Comparison of ENCODE assay signal across 33 cellular contexts in the genomic region with DNA sequence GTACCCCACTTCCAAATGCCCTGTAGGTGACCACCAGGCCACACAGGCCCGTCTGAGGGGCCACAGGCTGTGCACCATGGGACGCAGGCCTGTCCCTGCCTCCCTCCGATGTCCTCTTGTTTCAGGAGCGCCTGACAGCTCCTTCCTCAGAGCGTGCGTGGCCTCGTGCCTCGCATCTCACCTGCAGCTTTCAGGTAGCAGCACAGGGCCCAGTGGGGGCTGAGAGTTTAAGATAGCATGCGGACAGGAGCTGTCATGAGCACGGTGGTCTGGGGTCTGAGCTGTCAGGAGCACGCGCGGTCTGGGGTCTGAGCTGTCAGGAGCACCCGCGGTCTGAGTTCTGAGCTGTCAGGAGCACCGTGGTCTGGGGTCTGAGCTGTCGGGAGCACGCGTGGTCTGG.
"Had no signal": no experiment of that assay in that cellular context is flagged by ENCODE, and none has a peak within 500 bp of the region (broad histone marks: within the 10 kb centered on the region; RNA-seq: fewer than 3 reads in every experiment).

No MANE protein-coding gene starts in this region.

- H3K9me3 ChIP-seq: Peyer's patch had no signal

- H3K27ac Mint-ChIP-seq: activated CD4-positive, alpha-beta T cell treated with anti-CD3 and anti-CD28 coated beads, Interleukin-2, amount 10 ng/mL, durations not matched to agents 24 days and 14 days; activated CD8-positive, alpha-beta T cell treated with anti-CD3 and anti-CD28 coated beads for 36 hours; activated naive CD8-positive, alpha-beta T cell treated with anti-CD3 and anti-CD28 coated beads for 36 hours; activated T-cell treated with anti-CD3 and anti-CD28 coated beads, Interleukin-2, amount 50 U/mL, for 72 hours; activated T-helper 17 cell treated with anti-CD3 and anti-CD28 coated beads, Interleukin-2, amount 50 U/mL, for 72 hours had no signal

- H3K9ac ChIP-seq: KMS-11 had no signal

- H3K4me2 ChIP-seq: KMS-11 had no signal

- H3K4me3 Mint-ChIP-seq: activated CD4-positive, alpha-beta T cell treated with anti-CD3 and anti-CD28 coated beads, Interleukin-2, amount 10 ng/mL, durations not matched to agents 24 days and 14 days; activated CD8-positive, alpha-beta T cell treated with anti-CD3 and anti-CD28 coated beads for 36 hours; activated naive CD8-positive, alpha-beta T cell treated with anti-CD3 and anti-CD28 coated beads for 36 hours; activated T-cell treated with anti-CD3 and anti-CD28 coated beads, Interleukin-2, amount 50 U/mL, for 72 hours; activated T-helper 17 cell treated with anti-CD3 and anti-CD28 coated beads, Interleukin-2, amount 50 U/mL, for 72 hours had no signal

- H3K27me3 ChIP-seq: brain microvascular endothelial cell, cardiac muscle cell, Peyer's patch had no signal

- H3K36me3 ChIP-seq: brain microvascular endothelial cell had no signal

- DNase-seq: activated CD4-positive, alpha-beta T cell treated with anti-CD3 and anti-CD28 coated beads, Interleukin-2, amount 10 ng/mL, durations not matched to agents 24 days and 14 days; activated CD4-positive, alpha-beta T cell treated with anti-CD3 and anti-CD28 coated beads, Interleukin-2, amount 50 U/mL, for 4 hours; activated CD4-positive, CD25-positive, alpha-beta regulatory T cell; activated CD8-positive, alpha-beta T cell treated with anti-CD3 and anti-CD28 coated beads for 36 hours; activated effector memory CD4-positive, alpha-beta T cell treated with anti-CD3 and anti-CD28 coated beads, Interleukin-2, amount 50 U/mL, for 16 hours; activated naive CD4-positive, alpha-beta T cell; activated naive CD4-positive, alpha-beta T cell treated with anti-CD3 and anti-CD28 coated beads, Interleukin-2, amount 50 U/mL, for 16 hours; activated naive CD8-positive, alpha-beta T cell treated with anti-CD3 and anti-CD28 coated beads for 36 hours; activated T-cell treated with anti-CD3 and anti-CD28 coated beads, Interleukin-2, amount 50 U/mL, for 1 hour; activated T-cell treated with anti-CD3 and anti-CD28 coated beads, Interleukin-2, amount 50 U/mL, for 72 hours; amniotic stem cell; aorta; brain microvascular endothelial cell; MM.1S; MV-4-11; NCI-H1092; NCI-H1436 treated with DMSO at 0.1 percent for 48 hours; NCI-H1694 treated with DMSO at 0.1 percent for 48 hours; NCI-H2029; NCI-H2171; NCI-H510A; NCI-H526; NCI-H748 treated with DMSO at 0.1 percent for 48 hours; NK-92 treated with Interleukin-12 subunit alpha and Interleukin-12 subunit beta, amount 100 ng/mL, for 24 hours; PC-3; Peyer's patch; RPMI8226; SW 1271; T1000; WERI-Rb-1 had no signal

- H3K36me3 Mint-ChIP-seq: activated naive CD8-positive, alpha-beta T cell treated with anti-CD3 and anti-CD28 coated beads for 36 hours had no signal

- H3K9me3 Mint-ChIP-seq: activated CD4-positive, alpha-beta T cell treated with anti-CD3 and anti-CD28 coated beads, Interleukin-2, amount 10 ng/mL, durations not matched to agents 24 days and 14 days; activated CD8-positive, alpha-beta T cell treated with anti-CD3 and anti-CD28 coated beads for 36 hours; activated naive CD8-positive, alpha-beta T cell treated with anti-CD3 and anti-CD28 coated beads for 36 hours; activated T-cell treated with anti-CD3 and anti-CD28 coated beads, Interleukin-2, amount 50 U/mL, for 72 hours; activated T-helper 17 cell treated with anti-CD3 and anti-CD28 coated beads, Interleukin-2, amount 50 U/mL, for 72 hours had no signal

- H3K4me1 Mint-ChIP-seq: activated CD4-positive, alpha-beta T cell treated with anti-CD3 and anti-CD28 coated beads, Interleukin-2, amount 10 ng/mL, durations not matched to agents 24 days and 14 days; activated naive CD8-positive, alpha-beta T cell treated with anti-CD3 and anti-CD28 coated beads for 36 hours; activated T-helper 17 cell treated with anti-CD3 and anti-CD28 coated beads, Interleukin-2, amount 50 U/mL, for 72 hours had no signal

- H3K27ac ChIP-seq: brain microvascular endothelial cell, cardiac muscle cell, KMS-11, Peyer's patch, WERI-Rb-1 had no signal

- H3K27me3 Mint-ChIP-seq: activated CD4-positive, alpha-beta T cell treated with anti-CD3 and anti-CD28 coated beads, Interleukin-2, amount 10 ng/mL, durations not matched to agents 24 days and 14 days; activated CD8-positive, alpha-beta T cell treated with anti-CD3 and anti-CD28 coated beads for 36 hours; activated naive CD8-positive, alpha-beta T cell treated with anti-CD3 and anti-CD28 coated beads for 36 hours; activated T-helper 17 cell treated with anti-CD3 and anti-CD28 coated beads, Interleukin-2, amount 50 U/mL, for 72 hours had no signal

- ATAC-seq: activated CD8-positive, alpha-beta T cell treated with anti-CD3 and anti-CD28 coated beads for 36 hours; activated T-cell treated with anti-CD3 and anti-CD28 coated beads, Interleukin-2, amount 50 U/mL, for 72 hours; activated T-helper 17 cell treated with anti-CD3 and anti-CD28 coated beads, Interleukin-2, amount 50 U/mL, for 72 hours; PC-3 had no signal

- H3K4me3 ChIP-seq: cardiac muscle cell, Peyer's patch had no signal
